ENCODE assay signal across 20 cellular contexts in the genomic region with DNA sequence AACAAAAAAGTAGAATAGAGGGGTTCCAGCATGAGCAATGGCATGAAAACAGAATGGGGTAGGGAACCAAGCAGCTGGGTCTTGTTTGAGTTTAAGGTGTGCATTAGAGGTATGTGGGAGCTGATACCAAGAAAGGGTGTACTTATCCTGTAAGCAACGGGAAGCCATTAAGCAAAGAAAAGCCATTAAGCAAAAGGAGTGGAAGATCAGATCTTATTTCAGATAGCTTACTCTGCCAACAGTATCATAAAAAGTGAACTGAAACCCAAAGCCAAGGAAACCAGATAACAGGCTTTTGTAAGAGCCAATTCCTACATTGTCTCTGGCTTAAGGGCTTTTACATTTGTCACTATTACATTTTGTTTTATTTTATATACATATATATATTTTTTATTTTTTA. TPM values are rescaled to one million over a fixed set of nuclear protein-coding genes. Genes with fewer than 3 reads are reported as not detected.
DNase-seq lines count a peak whose midpoint lies in the region; ATAC-seq and TF ChIP-seq lines count a peak whose summit lies in the region.
"Had no signal": no experiment of that assay in that cellular context is flagged by ENCODE, and none has a peak within 500 bp of the region (broad histone marks: within the 10 kb centered on the region; RNA-seq: fewer than 3 reads in every experiment).

No MANE protein-coding gene starts in this region.

- no peaks in the 10 kb centered on the region for H3K36me3 ChIP-seq in Loucy (ENCODE audit: insufficient read depth, low read length)
- H3K36me3 ChIP-seq in body of pancreas (replicated peaks in 1 of 2; ENCODE audit: insufficient read depth in 1 of 2, low read depth in 2 of 2): no peaks in the 10 kb centered on the region
- H3K36me3 ChIP-seq: gastrocnemius medialis, tibial artery had no signal

- peak overlapping the region; percentile 89 for H3K4me2 ChIP-seq in Loucy (ENCODE audit: low read depth, low read length, poor library complexity, severe bottlenecking)

- ATAC-seq in body of pancreas: no peak
- ATAC-seq: activated naive CD4-positive, alpha-beta T cell treated with anti-CD3 and anti-CD28 coated beads, Interleukin-2, amount 50 U/mL, for 72 hours; gastrocnemius medialis; left cardiac atrium; Panc1 had no signal

- no peaks in the 10 kb centered on the region for H3K27me3 ChIP-seq in Loucy (ENCODE audit: insufficient read depth, low read length, poor library complexity, severe bottlenecking)
- H3K27me3 ChIP-seq in body of pancreas: no peaks in the 10 kb centered on the region
- H3K27me3 ChIP-seq: gastrocnemius medialis, tibial artery had no signal

- TF ChIP-seq CTCF in Loucy (conservative IDR thresholded peaks at IDR 0.05; ENCODE audit: low read length) (no peak), body of pancreas (IDR thresholded peaks at IDR 0.05) (no peak)

- H2AFZ ChIP-seq in Loucy (ENCODE audit: low read length): peak overlapping the region; percentile 50; the same call in 1 of the 2 replicates

- H3K4me3 ChIP-seq in Loucy (ENCODE audit: low read length, poor library complexity, severe bottlenecking): peak overlapping the region; percentile 66
- H3K4me3 ChIP-seq in body of pancreas: no peak overlapping the region
- H3K4me3 ChIP-seq: gastrocnemius medialis, tibial artery had no signal

- H3K4me1 ChIP-seq in Loucy (ENCODE audit: insufficient read depth, low read length, poor library complexity, severe bottlenecking): peaks cover 69% of the 10 kb centered on the region
- no peaks in the 10 kb centered on the region for H3K4me1 ChIP-seq in body of pancreas
- H3K4me1 ChIP-seq: gastrocnemius medialis, tibial artery had no signal

- no peak overlapping the region for H3K27ac ChIP-seq in body of pancreas
- H3K27ac ChIP-seq: 22Rv1, epithelial cell of prostate, gastrocnemius medialis, tibial artery had no signal

- intact Hi-C loops in cardiac septum (cut with DNase I): no loop called here
- intact Hi-C loops in body of pancreas (cut with DNase I): no loop called here

- no peaks in the 10 kb centered on the region for H3K9me2 ChIP-seq in Loucy (replicated peaks; ENCODE audit: low read depth, low read length)

- H3K9me3 ChIP-seq in Loucy (ENCODE audit: insufficient read depth, low read depth, low read length): no peaks in the 10 kb centered on the region
- no peaks in the 10 kb centered on the region for H3K9me3 ChIP-seq in body of pancreas
- H3K9me3 ChIP-seq: gastrocnemius medialis, tibial artery had no signal

- H3K79me2 ChIP-seq in Loucy (ENCODE audit: insufficient read depth, low read length): peaks cover 15% of the 10 kb centered on the region

- DNase-seq in SIG-M5 treated with dmso at 0.1 percent for 504 hours (lab: John Stamatoyannopoulos, UW; ENCODE audit: unreplicated experiment) (peak; percentile 40), SIG-M5 (lab: John Stamatoyannopoulos, UW) (no peak), RPMI8226 (peak; percentile 50), cardiac septum (ENCODE audit: low spot score) (no peak), NCI-H2107 treated with DMSO at 0.1 percent for 48 hours (lab: John Stamatoyannopoulos, UW; ENCODE audit: unreplicated experiment) (no peak), body of pancreas (no peak), NCI-H526 treated with DMSO at 0.1 percent for 48 hours (lab: John Stamatoyannopoulos, UW) (no peak)
- DNase-seq: activated CD4-positive, alpha-beta T cell treated with anti-CD3 and anti-CD28 coated beads, Interleukin-2, amount 50 U/mL, for 48 hours; activated T-cell treated with anti-CD3 and anti-CD28 coated beads, Interleukin-2, amount 50 U/mL, for 48 hours; gastrocnemius medialis; left cardiac atrium; NCI-H1930; NCI-H524 treated with DMSO at 0.1 percent for 48 hours; tibial artery had no signal

- H3F3A ChIP-seq in Loucy (ENCODE audit: low read depth): peaks cover 10% of the 10 kb centered on the region

- no peaks in the 10 kb centered on the region for H4K20me1 ChIP-seq in Loucy (ENCODE audit: insufficient read depth, low read length, poor library complexity, severe bottlenecking)

- TF ChIP-seq POLR2A in body of pancreas (IDR thresholded peaks at IDR 0.05): no peak

- WGBS in body of pancreas, 2 donors: 21 to 32% methylated on average over 1 of the region's 1 CpG

- peak overlapping the region; percentile 90 for H3K9ac ChIP-seq in Loucy (ENCODE audit: low read depth, low read length, poor library complexity, severe bottlenecking)

RNA-seq across cellular contexts. Expression of a gene that starts 21.3 kb away (rescaled TPM):
- total RNA-seq in cardiac septum (1.5 TPM), body of pancreas (under 1 TPM in 1 of 2 donors, not detected in 1; 0.26 TPM)
- total RNA-seq: activated naive CD4-positive, alpha-beta T cell treated with anti-CD3 and anti-CD28 coated beads, Interleukin-2, amount 50 U/mL, for 72 hours; B cell had no signal

Comparison
In these comparisons a context has a peak if more than half of its experiments do, and no peak if none do; other contexts are left out.
1. DNase-seq: peak in SIG-M5 treated with dmso at 0.1 percent for 504 hours (single experiment) and RPMI8226 (single experiment); none in SIG-M5 (single experiment), cardiac septum (single experiment), NCI-H2107 treated with DMSO at 0.1 percent for 48 hours (single experiment), body of pancreas (0 of 4) and NCI-H526 treated with DMSO at 0.1 percent for 48 hours (single experiment).